In genomic region chr17:77555741-77556291, GRCh38 we compare ENCODE assay signal across 13 cellular contexts.
DNase-seq lines count a peak whose midpoint lies in the region; ATAC-seq and TF ChIP-seq lines count a peak whose summit lies in the region.
"Had no signal": no experiment of that assay in that cellular context is flagged by ENCODE, and none has a peak within 500 bp of the region (broad histone marks: within the 10 kb centered on the region; RNA-seq: fewer than 3 reads in every experiment).

No MANE protein-coding gene starts in this region.

- no peak overlapping the region for H3K4me3 ChIP-seq in mucosa of descending colon
- H3K4me3 ChIP-seq: skin epidermis, tibial nerve had no signal

- no peaks in the 10 kb centered on the region for H3K36me3 Mint-ChIP-seq in CD14-positive monocyte
- H3K36me3 Mint-ChIP-seq: CD4-positive, alpha-beta memory T cell had no signal

- no peaks in the 10 kb centered on the region for H3K9me3 ChIP-seq in mucosa of descending colon
- H3K9me3 ChIP-seq: tibial nerve had no signal

- ATAC-seq in mucosa of descending colon, result peak; percentile 65
- ATAC-seq: foreskin keratinocyte had no signal

- H3K27me3 Mint-ChIP-seq in CD14-positive monocyte (ENCODE audit: low read depth in 3 of 3), result peaks cover 4 to 14% (median 5%) of the 10 kb centered on the region in 3 donors

- H3K36me3 ChIP-seq in mucosa of descending colon (ENCODE audit: low read depth), result no peaks in the 10 kb centered on the region
- H3K36me3 ChIP-seq: tibial nerve had no signal

- intact Hi-C loops in mucosa of descending colon (cut with DNase I, micrococcal nuclease) (no loop called here), CD14-positive monocyte (cut with micrococcal nuclease) (no loop called here)

- TF ChIP-seq CTCF in mucosa of descending colon (IDR thresholded peaks at IDR 0.05) (no peak), CD14-positive monocyte (IDR thresholded peaks at IDR 0.05) (no peak)

- H3K9me3 Mint-ChIP-seq in CD14-positive monocyte, result peaks cover 0 to 2% (median 0%) of the 10 kb centered on the region in 7 donors
- H3K9me3 Mint-ChIP-seq: CD4-positive, alpha-beta memory T cell had no signal

- no peaks in the 10 kb centered on the region for H3K4me1 Mint-ChIP-seq in CD14-positive monocyte

- no peak overlapping the region for H3K27ac Mint-ChIP-seq in CD14-positive monocyte
- H3K27ac Mint-ChIP-seq: CD4-positive, alpha-beta memory T cell had no signal

- peak overlapping the region; percentile 36 for H3K27ac ChIP-seq in caudate nucleus (ENCODE audit: low read depth, low read length)
- H3K27ac ChIP-seq: foreskin keratinocyte, skin epidermis had no signal

- H3K4me1 ChIP-seq in mucosa of descending colon (ENCODE audit: low read depth), result no peaks in the 10 kb centered on the region
- H3K4me1 ChIP-seq: foreskin keratinocyte had no signal

- DNase-seq in DMS153 (lab: John Stamatoyannopoulos, UW) (peak; percentile 67), NCI-H2171 (lab: John Stamatoyannopoulos, UW) (peak; percentile 76), caudate nucleus (lab: John Stamatoyannopoulos, UW) (peak in 46 of 61 donors; percentile 6 to 86 (median 40)), mucosa of descending colon (peak in 2 of 3 donors; percentile 29 to 46), CD14-positive monocyte (ENCODE audit: low spot score) (no peak), NCI-H1048 (lab: John Stamatoyannopoulos, UW) (no peak), 8988T (no peak)
- DNase-seq in stimulated activated CD4-positive, alpha-beta T cell treated with anti-CD3 and anti-CD28 coated beads, Interleukin-15, amount 100 ng/mL, for 24 hours, result no peak
- DNase-seq: activated gamma-delta T cell had no signal

- H3K4me3 Mint-ChIP-seq in CD14-positive monocyte, result no peak overlapping the region

Comparison
In these comparisons a context has a peak if more than half of its experiments do, and no peak if none do; other contexts are left out.
1. DNase-seq: peak in DMS153 (single experiment), NCI-H2171 (single experiment), caudate nucleus (46 of 61) and mucosa of descending colon (2 of 3); none in stimulated activated CD4-positive, alpha-beta T cell treated with anti-CD3 and anti-CD28 coated beads, Interleukin-15, amount 100 ng/mL, for 24 hours (single experiment), CD14-positive monocyte (single experiment), NCI-H1048 (single experiment) and 8988T (single experiment).